Comparison of ENCODE assay signal across 7 cellular contexts in genomic region chr17:8209909-8210760, GRCh38. TPM values are rescaled to one million over a fixed set of nuclear protein-coding genes. Genes with fewer than 3 reads are reported as not detected.
DNase-seq lines count a peak whose midpoint lies in the region; ATAC-seq and TF ChIP-seq lines count a peak whose summit lies in the region.

Gene AURKB, minus strand, starts transcription at chr17:8210575. Its CDS starts 351 bp downstream, at chr17:8210224.

- no peak for TF ChIP-seq CTCF in astrocyte of the spinal cord (IDR thresholded peaks at IDR 0.05; ENCODE audit: low read depth, low read length)

- H3K4me3 ChIP-seq in astrocyte of the spinal cord (ENCODE audit: low read depth, low read length), result peak within 1 kb of the TSS; percentile 85

- intact Hi-C loops in sciatic nerve (cut with DNase I), result no loop called here

- peak; percentile 26 for DNase-seq in NCI-H2029 treated with DMSO at 0.1 percent for 48 hours (lab: John Stamatoyannopoulos, UW)
- DNase-seq in T1000 (lab: John Stamatoyannopoulos, UW), result peak; percentile 81
- DNase-seq in astrocyte of the spinal cord (ENCODE audit: low read depth, low spot score), result peak; percentile 96
- DNase-seq in hypothalamus (lab: John Stamatoyannopoulos, UW), result peak in 50 of 51 donors; percentile 14 to 93 (median 78)
- peak; percentile 97 for DNase-seq in sciatic nerve (ENCODE audit: low spot score)

- in situ Hi-C loops in astrocyte of the spinal cord (cut with HindIII; ENCODE audit: low sequenced_read_pairs), result no loop called here

- ATAC-seq in GM18505 (IDR thresholded peaks at IDR 0.05; ENCODE audit: unreplicated experiment) (peak; percentile 76), HG02970 (IDR thresholded peaks at IDR 0.05; ENCODE audit: low FRiP score, unreplicated experiment) (peak; percentile 71), sciatic nerve (peak; percentile 99)

- TF ChIP-seq POLR2A in GM18505 (IDR thresholded peaks at IDR 0.05; ENCODE audit: borderline replicate concordance, extremely low read depth, insufficient read depth, insufficient read length), result peak; percentile 91

RNA-seq across cellular contexts. Expression of gene AURKB, which starts in this region (rescaled TPM):
- total RNA-seq in sciatic nerve, result 48.5 TPM

Comparison
In these comparisons a context has a peak if more than half of its experiments do, and no peak if none do; other contexts are left out.
1. Peak in every context shown above with its lines: DNase-seq, ATAC-seq and H3K4me3 ChIP-seq.
2. DNase-seq: peak in every context shown above with its lines; median percentile 97 in sciatic nerve; 96 in astrocyte of the spinal cord; 81 in T1000; 78 in hypothalamus; 26 in NCI-H2029 treated with DMSO at 0.1 percent for 48 hours.